In the genomic region with DNA sequence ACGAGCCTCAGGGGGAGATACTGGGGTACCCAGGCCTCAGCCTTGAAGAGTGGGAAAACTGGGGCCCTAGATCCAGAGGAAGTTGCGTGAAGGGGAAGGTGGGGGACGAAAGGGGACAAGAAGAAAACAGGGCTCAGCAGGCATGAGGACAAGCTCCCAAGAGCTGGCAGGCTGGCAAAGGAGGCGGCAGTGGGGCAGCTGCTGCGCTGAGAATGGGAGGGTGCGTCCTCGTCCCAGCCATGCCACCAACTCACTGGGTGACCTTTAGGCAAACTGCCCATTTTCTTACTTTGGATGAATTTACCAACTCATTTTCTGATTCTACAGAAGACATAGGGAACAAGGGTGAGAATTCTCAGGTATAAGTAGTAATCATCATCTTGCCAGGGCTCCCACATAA, we compare ENCODE assay signal across 16 cellular contexts.
DNase-seq lines count a peak whose midpoint lies in the region; ATAC-seq and TF ChIP-seq lines count a peak whose summit lies in the region.
"Had no signal": no experiment of that assay in that cellular context is flagged by ENCODE, and none has a peak within 500 bp of the region (broad histone marks: within the 10 kb centered on the region; RNA-seq: fewer than 3 reads in every experiment).

No MANE protein-coding gene starts in this region.

- no peaks in the 10 kb centered on the region for H3K9me3 ChIP-seq in esophagus squamous epithelium
- no peaks in the 10 kb centered on the region for H3K9me3 ChIP-seq in psoas muscle
- no peaks in the 10 kb centered on the region for H3K9me3 ChIP-seq in vagina
- H3K9me3 ChIP-seq in CD4-positive, alpha-beta memory T cell (ENCODE audit: control insufficient read depth in 1 of 2, low read length in 2 of 2) = no peaks in the 10 kb centered on the region

- DNase-seq in RWPE1 (ENCODE audit: low spot score) (no peak), esophagus squamous epithelium (lab: John Stamatoyannopoulos, UW) (no peak), psoas muscle (no peak), vagina (ENCODE audit: extremely low spot score in 2 of 2) (no peak), NCI-H345 treated with DMSO at 0.1 percent for 48 hours (lab: John Stamatoyannopoulos, UW; ENCODE audit: unreplicated experiment) (no peak)
- DNase-seq in CD4-positive, alpha-beta memory T cell = no peak
- DNase-seq: ACHN; CD8-positive, alpha-beta T cell; COR-L47; EL; GOT3; HCEC 1CT; HFFc6 had no signal

- no peaks in the 10 kb centered on the region for H3K9me3 Mint-ChIP-seq in CD4-positive, alpha-beta memory T cell
- H3K9me3 Mint-ChIP-seq: CD8-positive, alpha-beta T cell; HFFc6 had no signal

- H3K27me3 Mint-ChIP-seq in CD4-positive, alpha-beta memory T cell = peaks cover 0 to 3% of the 10 kb centered on the region in 2 donors

- H3K27ac Mint-ChIP-seq in CD4-positive, alpha-beta memory T cell = no peak overlapping the region
- H3K27ac Mint-ChIP-seq: CD8-positive, alpha-beta T cell; HFFc6 had no signal

- H3K4me1 ChIP-seq in esophagus squamous epithelium (peaks cover 12 to 47% (median 32%) of the 10 kb centered on the region in 3 donors), psoas muscle (peaks cover 21% of the 10 kb centered on the region), vagina (peaks cover 32% of the 10 kb centered on the region)
- peaks cover 5% of the 10 kb centered on the region for H3K4me1 ChIP-seq in CD4-positive, alpha-beta memory T cell (ENCODE audit: insufficient read depth, low read length)

- peak; percentile 46 to 80 (median 70) for ATAC-seq in psoas muscle
- ATAC-seq in GM18861 (IDR thresholded peaks at IDR 0.05; ENCODE audit: unreplicated experiment) = no peak
- ATAC-seq: CD8-positive, alpha-beta T cell; HepG2 had no signal

- TF ChIP-seq CTCF in RWPE1 (conservative IDR thresholded peaks at IDR 0.05; ENCODE audit: low read depth) (no peak), esophagus squamous epithelium (IDR thresholded peaks at IDR 0.05) (no peak), psoas muscle (IDR thresholded peaks at IDR 0.05) (no peak), vagina (IDR thresholded peaks at IDR 0.05) (no peak)

- H3K4me3 Mint-ChIP-seq in CD4-positive, alpha-beta memory T cell = no peak overlapping the region
- H3K4me3 Mint-ChIP-seq: CD8-positive, alpha-beta T cell; HFFc6 had no signal

- CTCF ChIA-PET in RWPE1 (lab: Yijun Ruan, JAX) = interaction anchor here (0.6 to 0.7 kb wide), 3 partner anchors 37 to 1379 kb away, joined by 3 to 4 read pairs (median 3); no protein-coding TSS in a partner anchor
- CTCF ChIA-PET in CD4-positive, alpha-beta memory T cell (lab: Charles Lee; ENCODE audit: partially characterized antibody) = interaction anchor here (1.6 kb wide), 1 partner anchor 15 kb away, joined by 8 read pairs; no protein-coding TSS in a partner anchor

- H3K27me3 ChIP-seq in esophagus squamous epithelium (no peaks in the 10 kb centered on the region), psoas muscle (ENCODE audit: insufficient read depth in 3 of 3, low read length in 2 of 3) (no peaks in the 10 kb centered on the region), vagina (no peaks in the 10 kb centered on the region)
- H3K27me3 ChIP-seq in CD4-positive, alpha-beta memory T cell (ENCODE audit: insufficient read depth, low read length) = no peaks in the 10 kb centered on the region

- H3K27ac ChIP-seq in RWPE1 (peak overlapping the region; percentile 70), esophagus squamous epithelium (peak overlapping the region; percentile 80 to 90 (median 84)), psoas muscle (no peak overlapping the region), vagina (peak overlapping the region; percentile 36)
- no peak overlapping the region for H3K27ac ChIP-seq in CD4-positive, alpha-beta memory T cell (ENCODE audit: low read depth, low read length)
- H3K27ac ChIP-seq: C4-2B had no signal

- WGBS in esophagus squamous epithelium, 2 donors = 78 to 91% methylated on average over 4 to 6 of the region's 7 CpGs
- 71 to 84% (median 81%) methylated on average over 7 of the region's 7 CpGs for WGBS in psoas muscle, 3 donors

- TF ChIP-seq POLR2A in esophagus squamous epithelium (IDR thresholded peaks at IDR 0.05) (no peak), vagina (IDR thresholded peaks at IDR 0.05) (no peak)

- H3K4me3 ChIP-seq in esophagus squamous epithelium (no peak overlapping the region), psoas muscle (no peak overlapping the region), vagina (no peak overlapping the region)
- H3K4me3 ChIP-seq in CD4-positive, alpha-beta memory T cell (ENCODE audit: low read length in 2 of 2) = no peak overlapping the region

- intact Hi-C loops in esophagus squamous epithelium (cut with DNase I) (no loop called here), psoas muscle (cut with DNase I) (no loop called here), vagina (cut with DNase I) (no loop called here)
- intact Hi-C loops in CD4-positive, alpha-beta memory T cell (cut with micrococcal nuclease) = no loop called here

- H3K36me3 Mint-ChIP-seq in CD4-positive, alpha-beta memory T cell = peaks cover 0 to 4% of the 10 kb centered on the region in 2 donors
- H3K36me3 Mint-ChIP-seq: CD8-positive, alpha-beta T cell had no signal

- peaks cover 5 to 13% (median 9%) of the 10 kb centered on the region in 4 donors for H3K4me1 Mint-ChIP-seq in CD4-positive, alpha-beta memory T cell

- POLR2A ChIA-PET in RWPE1 (lab: Yijun Ruan, JAX; ENCODE audit: low non-redundant PET) = no interaction called here
- POLR2A ChIA-PET in CD4-positive, alpha-beta memory T cell (lab: Charles Lee; ENCODE audit: partially characterized antibody) = no interaction called here

- H3K36me3 ChIP-seq in esophagus squamous epithelium = peaks cover 0 to 5% (median 0%) of the 10 kb centered on the region in 3 donors
- peaks cover 0 to 25% of the 10 kb centered on the region in 2 donors for H3K36me3 ChIP-seq in psoas muscle (ENCODE audit: insufficient read depth in 1 of 2, low read depth in 1 of 2)
- H3K36me3 ChIP-seq in vagina = peaks cover 0 to 3% of the 10 kb centered on the region in 2 donors
- no peaks in the 10 kb centered on the region for H3K36me3 ChIP-seq in CD4-positive, alpha-beta memory T cell (ENCODE audit: insufficient read depth, low read length)

Comparison
In these comparisons a context has a peak if more than half of its experiments do, and no peak if none do; other contexts are left out.
1. H3K27ac ChIP-seq: peak in RWPE1 (single experiment), esophagus squamous epithelium (4 of 4) and vagina (single experiment); none in psoas muscle (single experiment) and CD4-positive, alpha-beta memory T cell (single experiment).